Comparison of ENCODE assay signal across 1 cellular context in the genomic region with DNA sequence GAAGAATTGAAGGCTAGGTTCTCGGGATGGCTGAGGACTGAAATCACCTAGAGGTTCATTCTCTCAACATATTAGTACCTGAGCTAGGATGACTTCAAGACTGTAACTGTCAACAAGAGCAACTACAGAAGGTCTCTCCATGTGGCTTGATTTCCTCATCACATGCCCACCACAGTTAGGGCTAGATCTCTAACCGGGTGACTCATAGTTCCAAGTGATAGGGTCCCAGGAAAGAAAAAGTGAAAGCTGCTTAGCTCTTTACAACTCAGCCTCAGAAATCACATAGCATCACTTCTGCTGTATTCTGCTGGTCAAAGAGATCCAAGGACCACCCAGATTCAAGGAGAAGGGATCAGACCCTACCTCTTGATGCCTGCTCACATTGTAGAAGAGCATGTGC.
TF ChIP-seq lines count a peak whose summit lies in the region.

No MANE protein-coding gene starts in this region.

TF ChIP-seq in SK-N-SH treated with all-trans-retinoic acid at 6 μM for 48 hours, 23 proteins besides CTCF, POLR2A, EP300 and RAD21 (continued from another document):
- no peak for TF ChIP-seq PPARA (CRISPR knock-in tag; IDR thresholded peaks at IDR 0.05; ENCODE audit: borderline replicate concordance)
- TF ChIP-seq, protein P1, sequence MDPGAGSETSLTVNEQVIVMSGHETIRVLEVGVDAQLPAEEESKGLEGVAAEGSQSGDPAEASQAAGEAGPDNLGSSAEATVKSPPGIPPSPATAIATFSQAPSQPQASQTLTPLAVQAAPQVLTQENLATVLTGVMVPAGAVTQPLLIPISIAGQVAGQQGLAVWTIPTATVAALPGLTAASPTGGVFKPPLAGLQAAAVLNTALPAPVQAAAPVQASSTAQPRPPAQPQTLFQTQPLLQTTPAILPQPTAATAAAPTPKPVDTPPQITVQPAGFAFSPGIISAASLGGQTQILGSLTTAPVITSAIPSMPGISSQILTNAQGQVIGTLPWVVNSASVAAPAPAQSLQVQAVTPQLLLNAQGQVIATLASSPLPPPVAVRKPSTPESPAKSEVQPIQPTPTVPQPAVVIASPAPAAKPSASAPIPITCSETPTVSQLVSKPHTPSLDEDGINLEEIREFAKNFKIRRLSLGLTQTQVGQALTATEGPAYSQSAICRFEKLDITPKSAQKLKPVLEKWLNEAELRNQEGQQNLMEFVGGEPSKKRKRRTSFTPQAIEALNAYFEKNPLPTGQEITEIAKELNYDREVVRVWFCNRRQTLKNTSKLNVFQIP (CRISPR knock-in tag; IDR thresholded peaks at IDR 0.05; ENCODE audit: borderline replicate concordance, low read depth), result no peak
- TF ChIP-seq ZC3H10 (CRISPR knock-in tag; IDR thresholded peaks at IDR 0.05), result no peak
